ENCODE assay signal across 8 cellular contexts in genomic region chr2:239824051-239824694, GRCh38.
DNase-seq lines count a peak whose midpoint lies in the region; ATAC-seq, FAIRE-seq and TF ChIP-seq lines count a peak whose summit lies in the region.

No MANE protein-coding gene starts in this region.

- H3K4me1 Mint-ChIP-seq in activated naive CD4-positive, alpha-beta T cell treated with anti-CD3 and anti-CD28 coated beads, Interleukin-2, amount 50 U/mL, for 24 hours, result no peaks in the 10 kb centered on the region

- H3K4me3 ChIP-seq in iPS-15b (ENCODE audit: low read depth, low read length) (peak overlapping the region; percentile 30), uterus (no peak overlapping the region), foreskin fibroblast (ENCODE audit: low read depth in 1 of 2, low read length in 2 of 2) (no peak overlapping the region)

- TF ChIP-seq POLR2A in uterus (IDR thresholded peaks at IDR 0.05), result no peak

- peaks cover 8% of the 10 kb centered on the region for H3K27me3 Mint-ChIP-seq in activated naive CD4-positive, alpha-beta T cell treated with anti-CD3 and anti-CD28 coated beads, Interleukin-2, amount 50 U/mL, for 24 hours

- H3K4me1 ChIP-seq in iPS-15b (ENCODE audit: control insufficient read depth, insufficient read depth, low read length) (no peaks in the 10 kb centered on the region), uterus (no peaks in the 10 kb centered on the region)

- no peaks in the 10 kb centered on the region for H3K9me3 ChIP-seq in iPS-15b (ENCODE audit: control insufficient read depth, insufficient read depth, low read length)
- H3K9me3 ChIP-seq in uterus, result no peaks in the 10 kb centered on the region

- ATAC-seq in HG03095 (IDR thresholded peaks at IDR 0.05; ENCODE audit: unreplicated experiment), result no peak

- no peaks in the 10 kb centered on the region for H3K27me3 ChIP-seq in iPS-15b (ENCODE audit: control insufficient read depth, insufficient read depth, low read length)
- no peaks in the 10 kb centered on the region for H3K27me3 ChIP-seq in uterus

- no peak overlapping the region for H3K27ac ChIP-seq in uterus

- intact Hi-C loops in uterus (cut with DNase I; ENCODE audit: low total_unique reads), result no loop called here

- DNase-seq in activated naive CD4-positive, alpha-beta T cell treated with anti-CD3 and anti-CD28 coated beads, Interleukin-2, amount 50 U/mL, for 16 hours, result no peak
- peak; percentile 10 for DNase-seq in RCC 7860 (ENCODE audit: low spot score)
- DNase-seq in uterus, result peak; percentile 11
- no peak for DNase-seq in middle frontal gyrus (ENCODE audit: extremely low spot score, low spot score)
- no peak for DNase-seq in foreskin fibroblast

- no peaks in the 10 kb centered on the region for H3K36me3 Mint-ChIP-seq in activated naive CD4-positive, alpha-beta T cell treated with anti-CD3 and anti-CD28 coated beads, Interleukin-2, amount 50 U/mL, for 24 hours

- no peak overlapping the region for H3K4me3 Mint-ChIP-seq in activated naive CD4-positive, alpha-beta T cell treated with anti-CD3 and anti-CD28 coated beads, Interleukin-2, amount 50 U/mL, for 24 hours

- no peak for FAIRE-seq in RCC 7860 (lab: Jason Lieb, UNC)

- peak in 1 of 4 experiments; percentile 28 for TF ChIP-seq CTCF in uterus (IDR thresholded peaks at IDR 0.05)
- no peak for TF ChIP-seq CTCF in foreskin fibroblast (IDR thresholded peaks at IDR 0.05; ENCODE audit: low read depth, low read length)

- no peak overlapping the region for H3K9ac ChIP-seq in iPS-15b (ENCODE audit: low read depth, low read length)

- no peaks in the 10 kb centered on the region for H3K36me3 ChIP-seq in iPS-15b (ENCODE audit: control insufficient read depth, insufficient read depth, low read length)
- H3K36me3 ChIP-seq in uterus, result no peaks in the 10 kb centered on the region

- no peaks in the 10 kb centered on the region for H3K9me3 Mint-ChIP-seq in activated naive CD4-positive, alpha-beta T cell treated with anti-CD3 and anti-CD28 coated beads, Interleukin-2, amount 50 U/mL, for 24 hours

- peak overlapping the region; percentile 12 for H3K27ac Mint-ChIP-seq in activated naive CD4-positive, alpha-beta T cell treated with anti-CD3 and anti-CD28 coated beads, Interleukin-2, amount 50 U/mL, for 24 hours

Comparison
In these comparisons a context has a peak if more than half of its experiments do, and no peak if none do; other contexts are left out.
1. DNase-seq: peak in RCC 7860 (single experiment) and uterus (2 of 2); none in activated naive CD4-positive, alpha-beta T cell treated with anti-CD3 and anti-CD28 coated beads, Interleukin-2, amount 50 U/mL, for 16 hours (single experiment), middle frontal gyrus (single experiment) and foreskin fibroblast (0 of 2).